8 cellular contexts compared by ENCODE assay signal in the genomic region with DNA sequence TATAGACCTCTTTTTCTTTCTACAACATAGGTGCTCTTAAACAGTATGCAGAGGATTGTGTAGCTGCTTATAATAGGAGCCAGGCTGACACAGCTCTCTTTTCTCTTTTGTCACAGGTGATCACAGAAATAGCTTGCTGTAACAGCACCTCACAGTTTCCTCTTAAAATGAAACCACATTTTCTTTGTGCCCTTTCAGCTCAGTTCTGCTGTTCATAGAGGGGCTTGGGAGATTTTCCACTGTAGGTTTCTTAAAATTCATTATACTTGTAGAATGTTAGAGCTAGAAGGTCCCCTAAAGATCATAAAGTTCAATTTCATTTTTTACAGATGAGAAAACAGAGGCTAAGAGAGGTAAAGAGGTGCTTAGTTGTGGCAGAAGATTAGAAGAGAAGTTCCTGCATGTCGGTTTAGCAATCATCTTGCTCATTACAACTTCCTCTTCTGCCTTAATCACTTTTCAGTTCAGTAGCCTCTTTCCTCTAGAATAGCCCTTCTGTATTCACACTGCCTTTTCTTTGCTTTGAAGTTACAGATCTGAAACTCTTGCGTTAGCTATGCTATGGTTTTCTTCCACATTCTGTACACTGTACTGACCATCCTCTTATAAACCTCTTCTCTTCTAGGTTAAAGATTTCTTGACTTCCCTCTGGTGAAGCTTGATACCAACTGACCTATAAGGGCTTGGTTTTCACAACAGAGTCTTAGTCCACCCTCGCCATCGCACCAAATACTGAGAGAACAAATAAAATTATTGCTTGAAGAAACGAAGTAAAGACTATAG. TPM values are rescaled to one million over a fixed set of nuclear protein-coding genes. Genes with fewer than 3 reads are reported as not detected.
DNase-seq lines count a peak whose midpoint lies in the region; ATAC-seq and TF ChIP-seq lines count a peak whose summit lies in the region.

No MANE protein-coding gene starts in this region.

- H3K27ac Mint-ChIP-seq in effector memory CD8-positive, alpha-beta T cell = peak overlapping the region; percentile 62 to 93

- TF ChIP-seq CTCF in GM12865 (IDR thresholded peaks at IDR 0.05; ENCODE audit: insufficient read depth, low read depth, low read length, missing control alignments) = no peak

- peaks cover 76 to 87% of the 10 kb centered on the region in 2 donors for H3K4me1 Mint-ChIP-seq in effector memory CD8-positive, alpha-beta T cell (ENCODE audit: low read depth in 2 of 2)

- no peaks in the 10 kb centered on the region for H3K9me3 Mint-ChIP-seq in effector memory CD8-positive, alpha-beta T cell

- H3K27me3 Mint-ChIP-seq in effector memory CD8-positive, alpha-beta T cell = no peaks in the 10 kb centered on the region

- ATAC-seq in GM21447 (IDR thresholded peaks at IDR 0.05; ENCODE audit: unreplicated experiment) = peak; percentile 60
- peak; percentile 52 for ATAC-seq in effector memory CD8-positive, alpha-beta T cell (replicated peaks)

- peak overlapping the region; percentile 46 for H3K4me3 ChIP-seq in GM12865 (ENCODE audit: low read depth, low read length)
- H3K4me3 ChIP-seq in Jurkat, Clone E6-1 (ENCODE audit: low read length) = peak overlapping the region; percentile 32

- peaks cover 19% of the 10 kb centered on the region for H3K36me3 Mint-ChIP-seq in effector memory CD8-positive, alpha-beta T cell (ENCODE audit: insufficient read depth)

- DNase-seq in GM12865 (ENCODE audit: low read depth) = peak; percentile 83
- peak; percentile 78 for DNase-seq in Jurkat, Clone E6-1 (ENCODE audit: low read depth, low spot score)
- DNase-seq in effector memory CD8-positive, alpha-beta T cell = peak in 2 of 3 experiments; percentile 14 to 37
- DNase-seq in NCI-H774 (lab: John Stamatoyannopoulos, UW) = no peak
- no peak for DNase-seq in hippocampal formation (lab: John Stamatoyannopoulos, UW)
- DNase-seq in NCI-H1930 (lab: John Stamatoyannopoulos, UW) = no peak
- DNase-seq in NCI-H1436 treated with DMSO at 0.1 percent for 48 hours (lab: John Stamatoyannopoulos, UW) = no peak

- H3K4me3 Mint-ChIP-seq in effector memory CD8-positive, alpha-beta T cell = peak overlapping the region; percentile 51 to 83

RNA-seq across cellular contexts. Expression of a gene that starts 35.1 kb away (rescaled TPM):
- polyA plus RNA-seq in Jurkat, Clone E6-1 (2012; ENCODE audit: insufficient read depth, insufficient read length) = 15.0 TPM

Comparison
In these comparisons a context has a peak if more than half of its experiments do, and no peak if none do; other contexts are left out.
1. DNase-seq: peak in GM12865 (single experiment), Jurkat, Clone E6-1 (single experiment) and effector memory CD8-positive, alpha-beta T cell (2 of 3); none in NCI-H774 (single experiment), hippocampal formation (0 of 2), NCI-H1930 (0 of 2) and NCI-H1436 treated with DMSO at 0.1 percent for 48 hours (single experiment).